ENCODE assay signal across 19 cellular contexts in the genomic region with DNA sequence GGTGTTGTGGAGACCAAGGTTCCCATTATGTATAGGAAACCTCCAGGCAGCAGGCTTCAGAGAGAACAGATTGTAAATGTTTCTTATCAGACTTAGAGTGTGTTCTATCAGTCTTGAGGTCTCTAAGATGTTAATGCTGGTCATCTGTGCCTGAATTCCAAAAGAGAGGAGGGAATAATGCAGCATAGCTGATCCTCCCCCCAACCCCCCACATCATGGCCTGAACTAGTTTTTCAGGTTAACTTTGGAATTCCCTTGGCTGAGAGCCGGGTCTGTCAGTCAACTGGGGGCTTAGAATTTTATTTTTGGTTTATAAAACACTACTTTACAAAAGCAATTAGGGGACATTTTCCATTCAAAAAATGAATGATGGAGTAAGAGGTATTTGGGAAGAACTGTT.
DNase-seq lines count a peak whose midpoint lies in the region; ATAC-seq and TF ChIP-seq lines count a peak whose summit lies in the region.
"Had no signal": no experiment of that assay in that cellular context is flagged by ENCODE, and none has a peak within 500 bp of the region (broad histone marks: within the 10 kb centered on the region; RNA-seq: fewer than 3 reads in every experiment).

No MANE protein-coding gene starts in this region.

- H3K4me3 ChIP-seq in hepatocyte (no peak overlapping the region), mesendoderm (ENCODE audit: low read length) (no peak overlapping the region), parathyroid adenoma (ENCODE audit: low read depth, low read length) (no peak overlapping the region)
- H3K4me3 ChIP-seq: A549 had no signal

- H3K79me1 ChIP-seq in mesendoderm (ENCODE audit: low read length), result no peaks in the 10 kb centered on the region

- TF ChIP-seq CTCF in hepatocyte (IDR thresholded peaks at IDR 0.05; ENCODE audit: poor library complexity) (no peak), parathyroid adenoma (IDR thresholded peaks at IDR 0.05) (no peak)

- H3K9ac ChIP-seq in mesendoderm (ENCODE audit: low read length) (no peak overlapping the region), parathyroid adenoma (no peak overlapping the region)

- H4K5ac ChIP-seq in mesendoderm (ENCODE audit: low read length), result no peak overlapping the region

- H4K8ac ChIP-seq in mesendoderm (ENCODE audit: low read depth, low read length), result no peak overlapping the region

- H3K4ac ChIP-seq in mesendoderm (ENCODE audit: low read depth, low read length), result no peak overlapping the region

- H3K79me2 ChIP-seq in hepatocyte (no peaks in the 10 kb centered on the region), mesendoderm (ENCODE audit: control insufficient read depth, insufficient read depth, low read length) (no peaks in the 10 kb centered on the region), parathyroid adenoma (no peaks in the 10 kb centered on the region)

- no peak overlapping the region for H2AK5ac ChIP-seq in mesendoderm (ENCODE audit: low read length)

- no peak overlapping the region for H2BK5ac ChIP-seq in mesendoderm (ENCODE audit: low read length)

- H3K9me3 ChIP-seq in hepatocyte (ENCODE audit: low read depth) (no peaks in the 10 kb centered on the region), parathyroid adenoma (ENCODE audit: control insufficient read depth, low read length) (no peaks in the 10 kb centered on the region)
- H3K9me3 ChIP-seq: A549, Caco-2 had no signal

- no peak overlapping the region for H2BK120ac ChIP-seq in mesendoderm (ENCODE audit: low read depth, low read length)

- ATAC-seq in HG02852 (IDR thresholded peaks at IDR 0.05; ENCODE audit: unreplicated experiment) (no peak), GM19035 (IDR thresholded peaks at IDR 0.05; ENCODE audit: unreplicated experiment) (no peak)
- ATAC-seq: A549, HepG2 had no signal

- H3K56ac ChIP-seq in mesendoderm (ENCODE audit: low read length), result no peak overlapping the region

- H2BK15ac ChIP-seq in mesendoderm (replicated peaks; ENCODE audit: low read depth), result no peak overlapping the region

- H4K20me1 ChIP-seq in hepatocyte (ENCODE audit: insufficient read depth, poor library complexity, severe bottlenecking), result no peaks in the 10 kb centered on the region

- peak overlapping the region; percentile 32 for H3K4me2 ChIP-seq in hepatocyte
- no peak overlapping the region for H3K4me2 ChIP-seq in mesendoderm (ENCODE audit: low read length)
- no peak overlapping the region for H3K4me2 ChIP-seq in parathyroid adenoma (ENCODE audit: low read length)
- H3K4me2 ChIP-seq: A549 had no signal

- H3K27me3 ChIP-seq in hepatocyte (no peaks in the 10 kb centered on the region), mesendoderm (ENCODE audit: insufficient read depth, low read length, poor library complexity) (no peaks in the 10 kb centered on the region), parathyroid adenoma (ENCODE audit: control insufficient read depth, insufficient read depth, low read length) (no peaks in the 10 kb centered on the region)

- H3K36me3 ChIP-seq in hepatocyte (replicated peaks; ENCODE audit: insufficient read depth, low read depth), result no peaks in the 10 kb centered on the region
- no peaks in the 10 kb centered on the region for H3K36me3 ChIP-seq in mesendoderm (ENCODE audit: control insufficient read depth, insufficient read depth, low read length)
- H3K36me3 ChIP-seq in parathyroid adenoma (ENCODE audit: control insufficient read depth, insufficient read depth, low read length), result no peaks in the 10 kb centered on the region

- H3K18ac ChIP-seq in mesendoderm (ENCODE audit: low read length), result no peak overlapping the region

- H3K4me1 ChIP-seq in hepatocyte (ENCODE audit: insufficient read depth) (peaks cover 7% of the 10 kb centered on the region), mesendoderm (ENCODE audit: control insufficient read depth, low read depth, low read length) (no peaks in the 10 kb centered on the region), parathyroid adenoma (no peaks in the 10 kb centered on the region)
- H3K4me1 ChIP-seq: A549 had no signal

- H3K23ac ChIP-seq in mesendoderm (ENCODE audit: low read length), result no peak overlapping the region

- H3K27ac ChIP-seq in hepatocyte (peak overlapping the region; percentile 4), mesendoderm (ENCODE audit: low read depth, low read length) (no peak overlapping the region), parathyroid adenoma (no peak overlapping the region)
- H3K27ac ChIP-seq: 22Rv1, A549, C4-2B had no signal

- H3K9me2 ChIP-seq in hepatocyte (replicated peaks; ENCODE audit: insufficient read depth), result no peaks in the 10 kb centered on the region

- DNase-seq in ELF-1 (ENCODE audit: low read depth, low spot score) (peak; percentile 74), hepatocyte (ENCODE audit: low spot score) (no peak), mesendoderm (peak; percentile 54), NCI-H446 (lab: John Stamatoyannopoulos, UW) (no peak), midbrain (lab: John Stamatoyannopoulos, UW) (no peak)
- DNase-seq: AML-193; Caco-2; CD4-positive, alpha-beta T cell; DMS153; DMS79; GF-D8; HCEC 1CT had no signal

- WGBS in hepatocyte (ENCODE audit: low lambda C conversion rate, missing lambda C conversion rate), result 45% methylated on average over 1 of the region's 1 CpG
- no CpG with 5 or more reads among the region's 1 CpG for WGBS in mesendoderm (ENCODE audit: extremely low coverage, insufficient coverage, low lambda C conversion rate)

- no peak overlapping the region for H2AFZ ChIP-seq in hepatocyte
- H2AFZ ChIP-seq in parathyroid adenoma, result peak overlapping the region; percentile 33

Comparison
In these comparisons a context has a peak if more than half of its experiments do, and no peak if none do; other contexts are left out.
1. DNase-seq: peak in ELF-1 (single experiment) and mesendoderm (single experiment); none in hepatocyte (single experiment), NCI-H446 (0 of 2) and midbrain (single experiment).